Comparison of ENCODE assay signal across 12 cellular contexts in the genomic region with DNA sequence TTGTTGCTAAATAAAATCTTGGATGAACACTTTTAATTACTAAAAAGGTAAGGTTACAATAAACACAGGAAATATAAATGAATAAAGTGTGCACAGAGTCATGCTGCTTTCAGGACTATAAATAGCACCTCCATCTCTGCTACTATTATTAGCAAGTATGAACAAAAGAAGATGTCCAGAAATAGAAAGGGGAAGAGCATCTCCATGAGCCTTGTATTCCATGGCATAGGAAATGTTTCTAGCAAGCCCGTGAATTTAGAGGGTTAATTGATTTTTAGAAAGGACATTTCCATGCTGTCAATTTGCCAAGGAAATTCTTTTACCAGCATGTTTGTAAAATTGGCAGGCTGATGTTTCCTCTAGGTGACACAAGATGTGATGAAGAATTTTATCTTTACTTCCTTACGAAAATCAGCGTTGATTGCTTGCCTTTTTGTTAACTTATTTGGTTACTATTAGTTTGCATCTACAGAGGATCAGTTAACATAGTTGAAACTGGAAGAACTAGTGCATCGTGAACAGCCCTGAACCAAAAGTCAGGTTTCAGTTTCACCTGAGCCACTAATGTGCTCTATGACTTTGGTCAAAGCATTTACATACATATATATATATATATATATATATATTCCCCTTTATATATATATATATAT. TPM values are rescaled to one million over a fixed set of nuclear protein-coding genes. Genes with fewer than 3 reads are reported as not detected.
A peak's percentile ranks its signal among the peaks of the same experiment; 100 is the strongest.
DNase-seq lines count a peak whose midpoint lies in the region; ATAC-seq, FAIRE-seq and TF ChIP-seq lines count a peak whose summit lies in the region.
"Had no signal": no experiment of that assay in that cellular context is flagged by ENCODE, and none has a peak within 500 bp of the region (broad histone marks: within the 10 kb centered on the region; RNA-seq: fewer than 3 reads in every experiment).

No MANE protein-coding gene starts in this region.

- POLR2A ChIA-PET in endothelial cell of umbilical vein (lab: Charles Lee), result no interaction called here

- peak overlapping the region; percentile 12 for H3K27ac ChIP-seq in endothelial cell of umbilical vein (ENCODE audit: insufficient read depth, low read depth, low read length)

- FAIRE-seq in endothelial cell of umbilical vein (lab: Jason Lieb, UNC), result peak; percentile 76
- FAIRE-seq: astrocyte had no signal

- BruUV-seq in endothelial cell of umbilical vein (replicated peaks; lab: Mats Ljungman, UMichigan), result no TSS peak

- H3K27me3 Mint-ChIP-seq in natural killer cell treated with Interleukin-12 subunit alpha and Interleukin-12 subunit beta and Interleukin-15 and Interleukin-18, amount 100 ng/mL, for 72 hours, result peaks cover 24 to 36% of the 10 kb centered on the region in 2 donors

- H3K9me1 ChIP-seq in endothelial cell of umbilical vein (replicated peaks; ENCODE audit: control insufficient read depth, extremely low read depth, insufficient read depth, low read length), result no peaks in the 10 kb centered on the region

- H3K36me3 Mint-ChIP-seq in natural killer cell treated with Interleukin-12 subunit alpha and Interleukin-12 subunit beta and Interleukin-15 and Interleukin-18, amount 100 ng/mL, for 72 hours, result no peaks in the 10 kb centered on the region
- H3K36me3 Mint-ChIP-seq: natural killer cell had no signal

- peaks cover 44% of the 10 kb centered on the region for H3K4me1 ChIP-seq in endothelial cell of umbilical vein (ENCODE audit: control insufficient read depth, extremely low read depth, insufficient read depth, low read length)

- H3K36me3 ChIP-seq in endothelial cell of umbilical vein (ENCODE audit: control insufficient read depth in 2 of 2, extremely low read depth in 1 of 2, insufficient read depth in 2 of 2, low read length in 2 of 2), result no peaks in the 10 kb centered on the region

- ATAC-seq in GM18867 (IDR thresholded peaks at IDR 0.05; ENCODE audit: unreplicated experiment), result peak; percentile 99
- ATAC-seq in GM21528 (IDR thresholded peaks at IDR 0.05; ENCODE audit: low FRiP score, unreplicated experiment), result peak; percentile 99
- peak; percentile 99 for ATAC-seq in HG03095 (IDR thresholded peaks at IDR 0.05; ENCODE audit: unreplicated experiment)
- no peak for ATAC-seq in natural killer cell treated with Interleukin-12 subunit alpha and Interleukin-12 subunit beta and Interleukin-15 and Interleukin-18, amount 100 ng/mL, for 72 hours
- ATAC-seq: natural killer cell had no signal

- no peaks in the 10 kb centered on the region for H3K9me3 Mint-ChIP-seq in natural killer cell treated with Interleukin-12 subunit alpha and Interleukin-12 subunit beta and Interleukin-15 and Interleukin-18, amount 100 ng/mL, for 72 hours
- H3K9me3 Mint-ChIP-seq: natural killer cell; T-helper 1 cell treated with Interleukin-12 subunit alpha and Interleukin-12 subunit beta and Interleukin-4 antibody, amounts not matched to agents 30 μg/mL and 1 μg/mL, for 36 hours had no signal

- peak overlapping the region; percentile 65 for H3K4me2 ChIP-seq in endothelial cell of umbilical vein (ENCODE audit: insufficient read depth, low read length)

- no peak overlapping the region for H3K4me3 ChIP-seq in endothelial cell of umbilical vein (replicated peaks in 1 of 3; ENCODE audit: insufficient read depth in 1 of 3, low read depth in 1 of 3, low read length in 3 of 3)

- no peaks in the 10 kb centered on the region for H4K20me1 ChIP-seq in endothelial cell of umbilical vein (replicated peaks; ENCODE audit: control insufficient read depth, extremely low read depth, insufficient read depth, low read length)

- H3K27me3 ChIP-seq in endothelial cell of umbilical vein (ENCODE audit: control insufficient read depth in 2 of 2, insufficient read depth in 2 of 2, low read length in 2 of 2), result no peaks in the 10 kb centered on the region

- no peaks in the 10 kb centered on the region for H3K9me3 ChIP-seq in endothelial cell of umbilical vein (replicated peaks; ENCODE audit: control insufficient read depth, insufficient read depth, low read length)
- H3K9me3 ChIP-seq: Caco-2 had no signal

- H3K9ac ChIP-seq in endothelial cell of umbilical vein (replicated peaks; ENCODE audit: extremely low read depth, insufficient read depth, low read length), result no peak overlapping the region

- no peak for TF ChIP-seq CTCF in endothelial cell of umbilical vein (IDR thresholded peaks at IDR 0.05; ENCODE audit: extremely low read depth in 1 of 2, insufficient read depth in 1 of 2, low read depth in 1 of 2, low read length in 2 of 2)

- intact Hi-C loops in endothelial cell of umbilical vein (cut with micrococcal nuclease), result no loop called here

- H3K4me3 Mint-ChIP-seq in natural killer cell treated with Interleukin-12 subunit alpha and Interleukin-12 subunit beta and Interleukin-15 and Interleukin-18, amount 100 ng/mL, for 72 hours, result no peak overlapping the region
- H3K4me3 Mint-ChIP-seq: natural killer cell; T-helper 1 cell treated with Interleukin-12 subunit alpha and Interleukin-12 subunit beta and Interleukin-4 antibody, amounts not matched to agents 30 μg/mL and 1 μg/mL, for 36 hours had no signal

- no peak overlapping the region for H3K27ac Mint-ChIP-seq in natural killer cell treated with Interleukin-12 subunit alpha and Interleukin-12 subunit beta and Interleukin-15 and Interleukin-18, amount 100 ng/mL, for 72 hours
- H3K27ac Mint-ChIP-seq: natural killer cell; T-helper 1 cell treated with Interleukin-12 subunit alpha and Interleukin-12 subunit beta and Interleukin-4 antibody, amounts not matched to agents 30 μg/mL and 1 μg/mL, for 36 hours had no signal

- no peak overlapping the region for H2AFZ ChIP-seq in endothelial cell of umbilical vein (ENCODE audit: low read depth, low read length)

- peak; percentile 59 for DNase-seq in endothelial cell of umbilical vein (ENCODE audit: low read depth, low spot score)
- no peak for DNase-seq in AG20443 (ENCODE audit: low spot score)
- no peak for DNase-seq in natural killer cell treated with Interleukin-12 subunit alpha and Interleukin-12 subunit beta and Interleukin-15 and Interleukin-18, amount 100 ng/mL, for 72 hours (ENCODE audit: low spot score)
- DNase-seq in islet precursor cell, result no peak
- DNase-seq in activated naive CD4-positive, alpha-beta T cell treated with anti-CD3 and anti-CD28 coated beads, Interleukin-2, amount 50 U/mL, for 16 hours, result no peak
- DNase-seq: Caco-2, natural killer cell had no signal

- peaks cover 3 to 6% of the 10 kb centered on the region in 2 donors for H3K4me1 Mint-ChIP-seq in natural killer cell treated with Interleukin-12 subunit alpha and Interleukin-12 subunit beta and Interleukin-15 and Interleukin-18, amount 100 ng/mL, for 72 hours (ENCODE audit: low read depth in 2 of 2)

- no peak for TF ChIP-seq POLR2A in endothelial cell of umbilical vein (IDR thresholded peaks at IDR 0.05; ENCODE audit: low read depth, low read length)

- CTCF ChIA-PET in endothelial cell of umbilical vein (lab: Charles Lee), result no interaction called here

- H3K79me2 ChIP-seq in endothelial cell of umbilical vein (ENCODE audit: control insufficient read depth, insufficient read depth, low read length), result no peaks in the 10 kb centered on the region

- dilution Hi-C loops in endothelial cell of umbilical vein (cut with MboI; ENCODE audit: extremely low pct_ligation_motif_present, low sequenced_read_pairs), result no loop called here

TF ChIP-seq in endothelial cell of umbilical vein, 7 proteins besides CTCF, POLR2A, EP300 and RAD21:
- TF ChIP-seq GATA2 (IDR thresholded peaks at IDR 0.05; ENCODE audit: insufficient read depth, insufficient read length, low read depth, low read length) (no peak), JUN (IDR thresholded peaks at IDR 0.05; ENCODE audit: borderline replicate concordance, insufficient read depth, insufficient read length, low read depth) (no peak), EZH2 (IDR thresholded peaks at IDR 0.05; ENCODE audit: borderline replicate concordance, low read depth, low read length, severe bottlenecking) (no peak), FOS (IDR thresholded peaks at IDR 0.05; ENCODE audit: borderline replicate concordance, insufficient read depth, low read length) (no peak), MYC (IDR thresholded peaks at IDR 0.05; ENCODE audit: low read depth, low read length) (no peak), POLR2AphosphoS5 (IDR thresholded peaks at IDR 0.05; ENCODE audit: insufficient read depth, low read depth, low read length) (no peak)
- TF ChIP-seq, protein P1, sequence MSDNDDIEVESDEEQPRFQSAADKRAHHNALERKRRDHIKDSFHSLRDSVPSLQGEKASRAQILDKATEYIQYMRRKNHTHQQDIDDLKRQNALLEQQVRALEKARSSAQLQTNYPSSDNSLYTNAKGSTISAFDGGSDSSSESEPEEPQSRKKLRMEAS (IDR thresholded peaks at IDR 0.05; ENCODE audit: insufficient read depth, insufficient read length), result no peak

RNA-seq across cellular contexts. Expression of a gene that starts 45.3 kb away (rescaled TPM):
- 10.6 and 12.1 TPM in 2 replicates for total RNA-seq in endothelial cell of umbilical vein
- polyA plus RNA-seq in endothelial cell of umbilical vein, result 2.7 and 3.4 TPM in 2 replicates
- 3.8 and 4.5 TPM in 2 replicates for polyA plus RNA-seq in endothelial cell of umbilical vein (2011; cell fraction: cytosol; rRNA removed)
- polyA plus RNA-seq in endothelial cell of umbilical vein (2011; cell fraction: nucleus; rRNA removed), result 6.9 and 10.0 TPM in 2 replicates
- polyA plus RNA-seq in endothelial cell of umbilical vein (2012), result 0.04 and 0.05 TPM in 2 replicates
- polyA minus RNA-seq in endothelial cell of umbilical vein, result 12.4 and 14.7 TPM in 2 replicates
- not detected for polyA minus RNA-seq in endothelial cell of umbilical vein (2011; cell fraction: cytosol; rRNA and poly(A)+ RNA removed)
- polyA minus RNA-seq in endothelial cell of umbilical vein (2011; cell fraction: nucleus; rRNA and poly(A)+ RNA removed), result 19.0 and 34.1 TPM in 2 replicates
- under 1 TPM in 1 of 2 donors, not detected in 1; 0.11 TPM for total RNA-seq in natural killer cell treated with Interleukin-12 subunit alpha and Interleukin-12 subunit beta and Interleukin-15 and Interleukin-18, amount 100 ng/mL, for 72 hours
- total RNA-seq: natural killer cell had no signal

Comparison
In these comparisons a context has a peak if more than half of its experiments do, and no peak if none do; other contexts are left out.
1. ATAC-seq: peak in GM18867 (single experiment), GM21528 (single experiment) and HG03095 (single experiment); none in natural killer cell treated with Interleukin-12 subunit alpha and Interleukin-12 subunit beta and Interleukin-15 and Interleukin-18, amount 100 ng/mL, for 72 hours (0 of 2).
2. RNA of a gene that starts 45.3 kb away (total RNA-seq): 10.6 to 12.1 TPM in endothelial cell of umbilical vein; 0.11 TPM in natural killer cell treated with Interleukin-12 subunit alpha and Interleukin-12 subunit beta and Interleukin-15 and Interleukin-18, amount 100 ng/mL, for 72 hours; every median in the first group is over 10 times any median in the second.